8 cellular contexts compared by ENCODE assay signal in the genomic region with DNA sequence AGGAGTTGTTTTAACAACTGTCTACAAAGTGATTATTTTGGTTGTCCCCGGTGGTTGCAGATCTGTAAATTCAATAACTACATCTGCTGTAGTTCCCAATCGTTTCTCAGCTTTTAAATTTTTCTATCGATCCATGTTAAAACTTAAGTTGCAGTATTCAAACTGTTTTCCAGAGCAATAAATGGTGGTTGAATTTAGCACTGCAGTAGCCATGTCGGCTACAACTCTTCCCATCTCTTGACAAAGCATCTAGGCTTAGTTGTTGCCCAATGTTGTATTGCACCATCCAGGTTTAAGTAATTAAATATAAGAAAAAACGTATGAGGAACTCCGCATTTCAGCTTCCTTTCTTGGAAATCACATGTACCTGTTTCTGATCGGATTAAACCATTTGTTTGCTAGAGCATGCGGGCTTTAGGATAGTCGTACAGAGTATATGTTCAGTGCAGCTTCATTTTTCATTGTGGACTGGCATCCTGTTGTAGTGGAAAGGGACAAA. TPM values are rescaled to one million over a fixed set of nuclear protein-coding genes. Genes with fewer than 3 reads are reported as not detected.
DNase-seq lines count a peak whose midpoint lies in the region; ATAC-seq and TF ChIP-seq lines count a peak whose summit lies in the region.

No MANE protein-coding gene starts in this region.

- TF ChIP-seq POLR2A in suprapubic skin (IDR thresholded peaks at IDR 0.05), result no peak

- H3K9ac ChIP-seq in HUES64 (ENCODE audit: low read depth, low read length) (peak overlapping the region; percentile 80), iPS-20b (ENCODE audit: low read depth, low read length) (peak overlapping the region; percentile 88)

- peak overlapping the region; percentile 90 for H3K4me3 Mint-ChIP-seq in activated T-helper 17 cell treated with anti-CD3 and anti-CD28 coated beads, Interleukin-2, amount 50 U/mL, for 72 hours

- no peaks in the 10 kb centered on the region for H3K9me3 Mint-ChIP-seq in activated T-helper 17 cell treated with anti-CD3 and anti-CD28 coated beads, Interleukin-2, amount 50 U/mL, for 72 hours

- TF ChIP-seq CTCF in AG10803 (conservative IDR thresholded peaks at IDR 0.05; ENCODE audit: low read length) (no peak), suprapubic skin (IDR thresholded peaks at IDR 0.05) (peak in 1 of 2 donors; percentile 4)

- H3K27ac ChIP-seq in HUES64 (ENCODE audit: low read depth, low read length), result no peak overlapping the region
- H3K27ac ChIP-seq in iPS-20b (ENCODE audit: low read length), result peak overlapping the region; percentile 74
- peak overlapping the region; percentile 96 for H3K27ac ChIP-seq in suprapubic skin

- no peak for ATAC-seq in activated T-helper 17 cell treated with anti-CD3 and anti-CD28 coated beads, Interleukin-2, amount 50 U/mL, for 72 hours (replicated peaks)
- no peak for ATAC-seq in GM18907 (IDR thresholded peaks at IDR 0.05; ENCODE audit: unreplicated experiment)
- ATAC-seq in GM19463 (IDR thresholded peaks at IDR 0.05; ENCODE audit: unreplicated experiment), result no peak

- peak overlapping the region; percentile 90 for H3K4me3 ChIP-seq in AG10803 (ENCODE audit: low read length)
- H3K4me3 ChIP-seq in HUES64 (ENCODE audit: low read length), result peak overlapping the region; percentile 98
- peak overlapping the region; percentile 93 for H3K4me3 ChIP-seq in iPS-20b (ENCODE audit: low read length)
- peak overlapping the region; percentile 94 for H3K4me3 ChIP-seq in suprapubic skin

- peaks cover 16% of the 10 kb centered on the region; the same call in 1 of the 2 replicates for H3K36me3 ChIP-seq in HUES64 (ENCODE audit: insufficient read depth, low read length)
- 0 out of 2 replicates have a peak, but pooled peaks cover 6% of the 10 kb centered on the region for H3K36me3 ChIP-seq in iPS-20b (ENCODE audit: insufficient read depth, low read depth, low read length)
- no peaks in the 10 kb centered on the region for H3K36me3 ChIP-seq in suprapubic skin

- peaks cover 6% of the 10 kb centered on the region; the same call in 1 of the 2 replicates for H3K4me1 ChIP-seq in HUES64 (ENCODE audit: insufficient read depth, low read length)
- H3K4me1 ChIP-seq in iPS-20b (ENCODE audit: insufficient read depth, low read length), result peaks cover 9% of the 10 kb centered on the region; the same call in 1 of the 2 replicates
- H3K4me1 ChIP-seq in suprapubic skin, result peaks cover 28% of the 10 kb centered on the region

- WGBS in HUES64, result 24% methylated on average over 9 of the region's 9 CpGs
- WGBS in suprapubic skin, result 10% methylated on average over 9 of the region's 9 CpGs

- H3K27me3 ChIP-seq in HUES64 (ENCODE audit: insufficient read depth, low read length), result no peaks in the 10 kb centered on the region
- H3K27me3 ChIP-seq in iPS-20b (ENCODE audit: insufficient read depth, low read length), result no peaks in the 10 kb centered on the region
- H3K27me3 ChIP-seq in suprapubic skin, result no peaks in the 10 kb centered on the region

- peak overlapping the region; percentile 90 for H3K27ac Mint-ChIP-seq in activated T-helper 17 cell treated with anti-CD3 and anti-CD28 coated beads, Interleukin-2, amount 50 U/mL, for 72 hours

- H3K4me1 Mint-ChIP-seq in activated T-helper 17 cell treated with anti-CD3 and anti-CD28 coated beads, Interleukin-2, amount 50 U/mL, for 72 hours, result peaks cover 12% of the 10 kb centered on the region

- peaks cover 19% of the 10 kb centered on the region for H3K36me3 Mint-ChIP-seq in activated T-helper 17 cell treated with anti-CD3 and anti-CD28 coated beads, Interleukin-2, amount 50 U/mL, for 72 hours (ENCODE audit: low read depth)

- TF ChIP-seq EP300 in suprapubic skin (IDR thresholded peaks at IDR 0.05), result no peak

- peaks cover 3% of the 10 kb centered on the region; the same call in 1 of the 2 replicates for H3K9me3 ChIP-seq in HUES64 (ENCODE audit: insufficient read depth, low read depth, low read length)
- no peaks in the 10 kb centered on the region for H3K9me3 ChIP-seq in iPS-20b (ENCODE audit: insufficient read depth, low read depth, low read length)
- H3K9me3 ChIP-seq in suprapubic skin, result no peaks in the 10 kb centered on the region

- DNase-seq in AG10803 (ENCODE audit: low read depth), result peak; percentile 79
- DNase-seq in suprapubic skin (ENCODE audit: low spot score in 2 of 2), result no peak
- no peak for DNase-seq in amniotic stem cell (lab: John Stamatoyannopoulos, UW)

- H3K27me3 Mint-ChIP-seq in activated T-helper 17 cell treated with anti-CD3 and anti-CD28 coated beads, Interleukin-2, amount 50 U/mL, for 72 hours, result no peaks in the 10 kb centered on the region

RNA-seq across cellular contexts. Expression of gene CNIH4, which starts 1.0 kb away (rescaled TPM):
- polyA plus RNA-seq in HUES64 (2013, experiment 1 of 2), result 83.0 TPM
- polyA plus RNA-seq in HUES64 (2013, experiment 2 of 2), result 83.4 TPM
- total RNA-seq in activated T-helper 17 cell treated with anti-CD3 and anti-CD28 coated beads, Interleukin-2, amount 50 U/mL, for 72 hours, result 10 to 100 TPM; 42.6 to 44.8 TPM
- total RNA-seq in suprapubic skin, result 10 to 100 TPM; 27.8 to 49.5 (median 29.8) TPM

RNA-seq across cellular contexts. Expression of gene NVL, which starts 27.7 kb away (rescaled TPM):
- 34.7 TPM for polyA plus RNA-seq in HUES64 (2013, experiment 1 of 2)
- polyA plus RNA-seq in HUES64 (2013, experiment 2 of 2), result 31.4 TPM
- 10 to 100 TPM; 19.9 to 39.5 TPM for total RNA-seq in activated T-helper 17 cell treated with anti-CD3 and anti-CD28 coated beads, Interleukin-2, amount 50 U/mL, for 72 hours
- 10 to 100 TPM; 31.7 to 86.4 (median 36.8) TPM for total RNA-seq in suprapubic skin
